21 cellular contexts compared by ENCODE assay signal in genomic region chrY:16562491-16562890, GRCh38.
DNase-seq lines count a peak whose midpoint lies in the region; ATAC-seq and TF ChIP-seq lines count a peak whose summit lies in the region.
"Had no signal": no experiment of that assay in that cellular context is flagged by ENCODE, and none has a peak within 500 bp of the region (broad histone marks: within the 10 kb centered on the region; RNA-seq: fewer than 3 reads in every experiment).

No MANE protein-coding gene starts in this region.

- TF ChIP-seq CTCF in LNCaP clone FGC (IDR thresholded peaks at IDR 0.05; ENCODE audit: control insufficient read depth, extremely low read depth, insufficient read depth) (peak; percentile 47), epithelial cell of proximal tubule (conservative IDR thresholded peaks at IDR 0.05; ENCODE audit: low read depth, low read length) (peak; percentile 41)

- ATAC-seq in GM21515 (IDR thresholded peaks at IDR 0.05; ENCODE audit: unreplicated experiment), result peak; percentile 56
- no peak for ATAC-seq in GM18870 (IDR thresholded peaks at IDR 0.05; ENCODE audit: unreplicated experiment)
- ATAC-seq: activated T-cell treated with anti-CD3 and anti-CD28 coated beads, Interleukin-2, amount 50 U/mL, for 72 hours; psoas muscle had no signal

- DNase-seq in A172 (ENCODE audit: low spot score) (peak; percentile 36), LNCaP clone FGC (ENCODE audit: low read depth) (peak; percentile 7), epithelial cell of proximal tubule (ENCODE audit: low read depth) (no peak), NCI-H187 (lab: John Stamatoyannopoulos, UW) (no peak), NCI-H345 treated with DMSO at 0.1 percent for 48 hours (lab: John Stamatoyannopoulos, UW; ENCODE audit: unreplicated experiment) (no peak), NCI-H748 (lab: John Stamatoyannopoulos, UW; ENCODE audit: unreplicated experiment) (no peak)
- DNase-seq: activated CD4-positive, alpha-beta memory T cell treated with anti-CD3 and anti-CD28 coated beads for 36 hours; activated T-cell treated with anti-CD3 and anti-CD28 coated beads, Interleukin-2, amount 50 U/mL, for 72 hours; effector memory CD4-positive, alpha-beta T cell; foreskin fibroblast; GF-D8; immature natural killer cell; MG63; NCI-H2081 treated with DMSO at 0.1 percent for 48 hours; nephron progenitor cell; psoas muscle; SHP77 treated with DMSO at 0.1 percent for 48 hours; stimulated activated CD4-positive, alpha-beta T cell treated with anti-CD3 and anti-CD28 coated beads, Interleukin-12 subunit alpha, Interleukin-12 subunit beta, amount 100 ng/mL, for 4 hours had no signal

- H3K4me3 ChIP-seq in LNCaP clone FGC (ENCODE audit: low read depth, low read length) (no peak overlapping the region), epithelial cell of proximal tubule (ENCODE audit: low read depth, low read length) (no peak overlapping the region)
- H3K4me3 ChIP-seq: cardiac muscle cell, MG63, psoas muscle had no signal

Comparison
In these comparisons a context has a peak if more than half of its experiments do, and no peak if none do; other contexts are left out.
1. DNase-seq: peak in A172 (single experiment) and LNCaP clone FGC (single experiment); none in epithelial cell of proximal tubule (single experiment), NCI-H187 (0 of 2), NCI-H345 treated with DMSO at 0.1 percent for 48 hours (single experiment) and NCI-H748 (single experiment).